11 cellular contexts compared by ENCODE assay signal in genomic region chr7:77687100-77687746, GRCh38. TPM values are rescaled to one million over a fixed set of nuclear protein-coding genes. Genes with fewer than 3 reads are reported as not detected.
DNase-seq lines count a peak whose midpoint lies in the region; ATAC-seq and TF ChIP-seq lines count a peak whose summit lies in the region.
"Had no signal": no experiment of that assay in that cellular context is flagged by ENCODE, and none has a peak within 500 bp of the region (broad histone marks: within the 10 kb centered on the region; RNA-seq: fewer than 3 reads in every experiment).

No MANE protein-coding gene starts in this region.

- peaks cover 9% of the 10 kb centered on the region for H3K36me3 ChIP-seq in mammary epithelial cell (ENCODE audit: insufficient read depth, low read length)
- H3K36me3 ChIP-seq in upper lobe of right lung: peaks cover 12% of the 10 kb centered on the region

- WGBS in mammary epithelial cell (ENCODE audit: low coverage, missing lambda C conversion rate): 90% methylated on average over 1 of the region's 1 CpG

- no peak overlapping the region for H3K4me3 Mint-ChIP-seq in MCF 10A (ENCODE audit: unreplicated experiment)
- H3K4me3 Mint-ChIP-seq in T-helper 2 cell treated with Interferon-gamma antibody and Interleukin-4, amounts not matched to agents 5 μg/mL and 100 μg/mL, for 36 hours: peak overlapping the region; percentile 37
- H3K4me3 Mint-ChIP-seq: neural crest cell had no signal

- H3K4me1 ChIP-seq in mammary epithelial cell (ENCODE audit: insufficient read depth, low read length): peaks cover 13% of the 10 kb centered on the region
- H3K4me1 ChIP-seq in upper lobe of right lung: peaks cover 17% of the 10 kb centered on the region

- TF ChIP-seq CTCF in MCF 10A (IDR thresholded peaks at IDR 0.05; ENCODE audit: unreplicated experiment) (no peak), mammary epithelial cell (conservative IDR thresholded peaks at IDR 0.05 in 1 of 2, IDR thresholded peaks at IDR 0.05 in 1 of 2; ENCODE audit: extremely low read depth in 1 of 2, insufficient read depth in 1 of 2, low read depth in 1 of 2, low read length in 2 of 2) (no peak), fibroblast of villous mesenchyme (IDR thresholded peaks at IDR 0.05; ENCODE audit: insufficient read depth, low read depth, low read length) (no peak), upper lobe of right lung (IDR thresholded peaks at IDR 0.05) (no peak)

- CTCF ChIA-PET in MCF 10A (lab: Yijun Ruan, JAX): interaction anchor here (0.6 to 2.6 kb wide), 7 partner anchors 9 to 73 kb away, joined by 3 to 13 read pairs (median 3); partner anchors contain the start of gene RSBN1L
- CTCF ChIA-PET in mammary epithelial cell (lab: Charles Lee; ENCODE audit: low non-redundant PET): no interaction called here

- no peaks in the 10 kb centered on the region for H3K27me3 Mint-ChIP-seq in MCF 10A (ENCODE audit: insufficient read depth, unreplicated experiment)
- no peaks in the 10 kb centered on the region for H3K27me3 Mint-ChIP-seq in T-helper 2 cell treated with Interferon-gamma antibody and Interleukin-4, amounts not matched to agents 5 μg/mL and 100 μg/mL, for 36 hours (ENCODE audit: low read depth)

- H3K27ac Mint-ChIP-seq in MCF 10A (ENCODE audit: low read depth, unreplicated experiment): peak overlapping the region; percentile 35
- peak overlapping the region; percentile 16 for H3K27ac Mint-ChIP-seq in T-helper 2 cell treated with Interferon-gamma antibody and Interleukin-4, amounts not matched to agents 5 μg/mL and 100 μg/mL, for 36 hours

- in situ Hi-C loops in mammary epithelial cell (cut with MboI; ENCODE audit: low sequenced_read_pairs in 2 of 2): no loop called here

- DNase-seq in MCF 10A (ENCODE audit: unreplicated experiment) (no peak), mammary epithelial cell (no peak), fibroblast of villous mesenchyme (ENCODE audit: low read depth) (peak; percentile 82), upper lobe of right lung (no peak), NCI-H748 treated with DMSO at 0.1 percent for 48 hours (lab: John Stamatoyannopoulos, UW) (no peak), kidney tubule cell (ENCODE audit: low spot score) (no peak), ureter (ENCODE audit: low spot score) (no peak)
- no peak for DNase-seq in T-helper 2 cell treated with Interferon-gamma antibody and Interleukin-4, amounts not matched to agents 5 μg/mL and 100 μg/mL, for 36 hours (ENCODE audit: low spot score)
- DNase-seq: adrenal gland had no signal

- H3K4me3 ChIP-seq in mammary epithelial cell (replicated peaks in 1 of 3; ENCODE audit: insufficient read depth in 1 of 3, low read depth in 2 of 3, low read length in 3 of 3) (no peak overlapping the region), fibroblast of villous mesenchyme (ENCODE audit: low read depth, low read length) (no peak overlapping the region), upper lobe of right lung (no peak overlapping the region)
- H3K4me3 ChIP-seq: adrenal gland had no signal

- no peaks in the 10 kb centered on the region for H3K9me3 Mint-ChIP-seq in MCF 10A (ENCODE audit: unreplicated experiment)
- H3K9me3 Mint-ChIP-seq in T-helper 2 cell treated with Interferon-gamma antibody and Interleukin-4, amounts not matched to agents 5 μg/mL and 100 μg/mL, for 36 hours: no peaks in the 10 kb centered on the region
- H3K9me3 Mint-ChIP-seq: neural crest cell had no signal

- BruUV-seq in MCF 10A (replicated peaks; lab: Mats Ljungman, UMichigan) (no TSS peak), mammary epithelial cell (replicated peaks; lab: Mats Ljungman, UMichigan) (no TSS peak)

- H3K9me3 ChIP-seq in mammary epithelial cell (replicated peaks; ENCODE audit: insufficient read depth, low read length): no peaks in the 10 kb centered on the region
- no peaks in the 10 kb centered on the region for H3K9me3 ChIP-seq in upper lobe of right lung
- H3K9me3 ChIP-seq: adrenal gland had no signal

- POLR2A ChIA-PET in MCF 10A (lab: Yijun Ruan, JAX): interaction anchor here (0.6 to 4.5 kb wide), 4 partner anchors 10 to 110 kb away, joined by 3 to 73 read pairs (median 4); partner anchors contain the start of gene RSBN1L

- H3K36me3 Mint-ChIP-seq in MCF 10A (ENCODE audit: insufficient read depth, unreplicated experiment): peaks cover 28% of the 10 kb centered on the region
- peaks cover 22% of the 10 kb centered on the region for H3K36me3 Mint-ChIP-seq in T-helper 2 cell treated with Interferon-gamma antibody and Interleukin-4, amounts not matched to agents 5 μg/mL and 100 μg/mL, for 36 hours (ENCODE audit: low read depth)

- no peak overlapping the region for H2AFZ ChIP-seq in mammary epithelial cell (ENCODE audit: low read depth, low read length)

- H3K9ac ChIP-seq in mammary epithelial cell (ENCODE audit: insufficient read depth, low read length): no peak overlapping the region

- no peak overlapping the region for H3K27ac ChIP-seq in mammary epithelial cell (ENCODE audit: insufficient read depth, low read depth, low read length)
- peak overlapping the region; percentile 49 for H3K27ac ChIP-seq in upper lobe of right lung
- H3K27ac ChIP-seq: adrenal gland had no signal

- no peaks in the 10 kb centered on the region for H4K20me1 ChIP-seq in mammary epithelial cell (ENCODE audit: insufficient read depth, low read length)

- peaks cover 23% of the 10 kb centered on the region for H3K4me1 Mint-ChIP-seq in MCF 10A (ENCODE audit: insufficient read depth, unreplicated experiment)
- peaks cover 23% of the 10 kb centered on the region for H3K4me1 Mint-ChIP-seq in T-helper 2 cell treated with Interferon-gamma antibody and Interleukin-4, amounts not matched to agents 5 μg/mL and 100 μg/mL, for 36 hours (ENCODE audit: low read depth)

- no peak for ATAC-seq in upper lobe of right lung
- ATAC-seq: activated CD4-positive, CD25-positive, alpha-beta regulatory T cell treated with anti-CD3 and anti-CD28 coated beads, Interleukin-2, amount 50 U/mL, for 24 hours had no signal

- H3K27me3 ChIP-seq in mammary epithelial cell (ENCODE audit: insufficient read depth, low read length): no peaks in the 10 kb centered on the region
- H3K27me3 ChIP-seq in upper lobe of right lung: no peaks in the 10 kb centered on the region
- H3K27me3 ChIP-seq: adrenal gland had no signal

- H3K4me2 ChIP-seq in mammary epithelial cell (ENCODE audit: insufficient read depth, low read depth, low read length): no peak overlapping the region

- intact Hi-C loops in MCF 10A (cut with micrococcal nuclease): no loop called here
- intact Hi-C loops in mammary epithelial cell (cut with micrococcal nuclease): no loop called here
- intact Hi-C loops in upper lobe of right lung (cut with DNase I): no loop called here

- dilution Hi-C loops in mammary epithelial cell (cut with HindIII; ENCODE audit: low sequenced_read_pairs): no loop called here

- peaks cover 59% of the 10 kb centered on the region for H3K79me2 ChIP-seq in mammary epithelial cell (ENCODE audit: insufficient read depth, low read length)

RNA-seq across cellular contexts. Expression of gene RSBN1L, which starts 9.0 kb away (rescaled TPM):
- total RNA-seq in MCF 10A (2022) (10.9 and 12.1 TPM in 2 replicates), mammary epithelial cell (10 to 100 TPM in 1 of 2 donors, 1 to 10 TPM in 1; 8.8 to 12.8 TPM), fibroblast of villous mesenchyme (20.6 and 25.0 TPM in 2 replicates), upper lobe of right lung (27.7 TPM), ureter (27.7 TPM)
- polyA plus RNA-seq in mammary epithelial cell: 5.0 TPM
- polyA minus RNA-seq in mammary epithelial cell: 36.5 TPM
